Comparison of ENCODE assay signal across 1 cellular context in the genomic region with DNA sequence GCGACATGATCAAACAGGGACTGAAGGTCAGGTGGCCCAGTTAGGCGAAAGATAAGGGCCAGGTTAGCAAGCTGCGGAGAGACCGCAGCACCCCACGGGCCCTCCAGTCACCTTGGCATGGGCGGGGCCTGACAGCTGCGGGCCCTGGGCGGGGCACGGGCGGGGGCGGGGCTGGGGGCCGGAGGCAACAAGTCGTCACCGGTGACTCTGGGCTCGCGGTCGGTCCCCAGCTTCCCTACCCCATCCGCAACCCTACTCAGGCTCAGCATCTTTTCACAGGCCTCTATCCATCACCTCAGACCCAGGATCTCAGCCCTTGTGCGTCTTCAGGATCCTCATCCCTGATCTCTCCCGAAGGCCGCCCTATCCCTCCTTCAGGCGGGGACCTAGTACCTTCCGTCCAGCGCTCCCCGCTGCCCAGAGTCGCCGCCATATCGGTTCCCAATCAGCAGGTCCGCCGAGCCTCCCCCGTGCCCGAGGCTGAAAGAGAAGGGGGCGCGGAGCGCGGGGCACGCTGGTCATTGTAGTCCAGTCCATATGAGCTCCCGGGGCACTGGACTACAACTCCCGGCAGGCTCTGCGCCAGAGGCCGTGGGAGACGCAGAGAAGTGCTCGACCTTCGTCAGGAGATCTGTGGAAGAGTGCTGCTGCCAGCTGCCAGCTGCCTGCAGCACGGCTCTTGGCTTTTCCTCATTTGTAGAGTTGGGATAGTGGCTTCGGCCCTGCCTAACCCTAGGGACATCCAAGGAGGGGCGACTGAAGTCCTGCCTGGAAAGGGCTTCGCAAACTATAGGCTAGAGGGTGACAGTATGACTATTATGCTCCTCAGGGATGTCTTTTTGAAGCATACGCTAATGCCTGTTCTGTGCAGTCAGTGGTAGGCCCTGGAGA.
TF ChIP-seq lines count a peak whose summit lies in the region.

A gene (minus strand): TSS at position 513 of the 891 bp plus-strand sequence. CDS start 80 bp downstream, at position 433.

TF ChIP-seq in HEK293, 187 proteins besides CTCF, POLR2A, EP300 and RAD21 (continued from another document):
- TF ChIP-seq, protein P1, sequence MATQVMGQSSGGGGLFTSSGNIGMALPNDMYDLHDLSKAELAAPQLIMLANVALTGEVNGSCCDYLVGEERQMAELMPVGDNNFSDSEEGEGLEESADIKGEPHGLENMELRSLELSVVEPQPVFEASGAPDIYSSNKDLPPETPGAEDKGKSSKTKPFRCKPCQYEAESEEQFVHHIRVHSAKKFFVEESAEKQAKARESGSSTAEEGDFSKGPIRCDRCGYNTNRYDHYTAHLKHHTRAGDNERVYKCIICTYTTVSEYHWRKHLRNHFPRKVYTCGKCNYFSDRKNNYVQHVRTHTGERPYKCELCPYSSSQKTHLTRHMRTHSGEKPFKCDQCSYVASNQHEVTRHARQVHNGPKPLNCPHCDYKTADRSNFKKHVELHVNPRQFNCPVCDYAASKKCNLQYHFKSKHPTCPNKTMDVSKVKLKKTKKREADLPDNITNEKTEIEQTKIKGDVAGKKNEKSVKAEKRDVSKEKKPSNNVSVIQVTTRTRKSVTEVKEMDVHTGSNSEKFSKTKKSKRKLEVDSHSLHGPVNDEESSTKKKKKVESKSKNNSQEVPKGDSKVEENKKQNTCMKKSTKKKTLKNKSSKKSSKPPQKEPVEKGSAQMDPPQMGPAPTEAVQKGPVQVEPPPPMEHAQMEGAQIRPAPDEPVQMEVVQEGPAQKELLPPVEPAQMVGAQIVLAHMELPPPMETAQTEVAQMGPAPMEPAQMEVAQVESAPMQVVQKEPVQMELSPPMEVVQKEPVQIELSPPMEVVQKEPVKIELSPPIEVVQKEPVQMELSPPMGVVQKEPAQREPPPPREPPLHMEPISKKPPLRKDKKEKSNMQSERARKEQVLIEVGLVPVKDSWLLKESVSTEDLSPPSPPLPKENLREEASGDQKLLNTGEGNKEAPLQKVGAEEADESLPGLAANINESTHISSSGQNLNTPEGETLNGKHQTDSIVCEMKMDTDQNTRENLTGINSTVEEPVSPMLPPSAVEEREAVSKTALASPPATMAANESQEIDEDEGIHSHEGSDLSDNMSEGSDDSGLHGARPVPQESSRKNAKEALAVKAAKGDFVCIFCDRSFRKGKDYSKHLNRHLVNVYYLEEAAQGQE (tag by site-specific recombination; IDR thresholded peaks at IDR 0.05) = peak; percentile 74
- TF ChIP-seq SP7 (tag by site-specific recombination; IDR thresholded peaks at IDR 0.05) = peak; percentile 88
- TF ChIP-seq ZNF341 (tag by site-specific recombination; IDR thresholded peaks at IDR 0.05; ENCODE audit: low read depth) = peak; percentile 93
- TF ChIP-seq ZNF623 (tag by site-specific recombination; IDR thresholded peaks at IDR 0.05) = peak; percentile 32; the same call in 1 of the 2 replicates
- TF ChIP-seq, protein P2, sequence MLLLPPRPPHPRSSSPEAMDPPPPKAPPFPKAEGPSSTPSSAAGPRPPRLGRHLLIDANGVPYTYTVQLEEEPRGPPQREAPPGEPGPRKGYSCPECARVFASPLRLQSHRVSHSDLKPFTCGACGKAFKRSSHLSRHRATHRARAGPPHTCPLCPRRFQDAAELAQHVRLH (tag by site-specific recombination; IDR thresholded peaks at IDR 0.05) = peak; percentile 95
- TF ChIP-seq ZNF19 (tag by site-specific recombination; IDR thresholded peaks at IDR 0.05; ENCODE audit: low read depth) = no peak
- peak; percentile 93 for TF ChIP-seq YY1 (tag by site-specific recombination; IDR thresholded peaks at IDR 0.05)
- no peak for TF ChIP-seq ZNF214 (tag by site-specific recombination; IDR thresholded peaks at IDR 0.05; ENCODE audit: borderline replicate concordance)
- TF ChIP-seq, protein P3, sequence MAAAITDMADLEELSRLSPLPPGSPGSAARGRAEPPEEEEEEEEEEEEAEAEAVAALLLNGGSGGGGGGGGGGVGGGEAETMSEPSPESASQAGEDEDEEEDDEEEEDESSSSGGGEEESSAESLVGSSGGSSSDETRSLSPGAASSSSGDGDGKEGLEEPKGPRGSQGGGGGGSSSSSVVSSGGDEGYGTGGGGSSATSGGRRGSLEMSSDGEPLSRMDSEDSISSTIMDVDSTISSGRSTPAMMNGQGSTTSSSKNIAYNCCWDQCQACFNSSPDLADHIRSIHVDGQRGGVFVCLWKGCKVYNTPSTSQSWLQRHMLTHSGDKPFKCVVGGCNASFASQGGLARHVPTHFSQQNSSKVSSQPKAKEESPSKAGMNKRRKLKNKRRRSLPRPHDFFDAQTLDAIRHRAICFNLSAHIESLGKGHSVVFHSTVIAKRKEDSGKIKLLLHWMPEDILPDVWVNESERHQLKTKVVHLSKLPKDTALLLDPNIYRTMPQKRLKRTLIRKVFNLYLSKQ (tag by site-specific recombination; IDR thresholded peaks at IDR 0.05; ENCODE audit: borderline replicate concordance) = no peak
- no peak for TF ChIP-seq SETDB1 (IDR thresholded peaks at IDR 0.05; ENCODE audit: insufficient read length, low read length)
- TF ChIP-seq SCRT2 (tag by site-specific recombination; IDR thresholded peaks at IDR 0.05) = peak; percentile 99
- TF ChIP-seq MZF1 (tag by site-specific recombination; IDR thresholded peaks at IDR 0.05; ENCODE audit: borderline replicate concordance) = peak; percentile 68; the same call in 1 of the 2 replicates
- TF ChIP-seq ZNF354C (tag by site-specific recombination; IDR thresholded peaks at IDR 0.05; ENCODE audit: borderline replicate concordance, low read depth) = no peak
- TF ChIP-seq ZNF777 (tag by site-specific recombination; IDR thresholded peaks at IDR 0.05; ENCODE audit: borderline replicate concordance) = peak; percentile 83
- peak; percentile 97 for TF ChIP-seq ZXDB (tag by site-specific recombination; IDR thresholded peaks at IDR 0.05)
- no peak for TF ChIP-seq ZNF514 (tag by site-specific recombination; IDR thresholded peaks at IDR 0.05)
- peak; percentile 90 for TF ChIP-seq ZNF501 (tag by site-specific recombination; IDR thresholded peaks at IDR 0.05)
- TF ChIP-seq, protein P4, sequence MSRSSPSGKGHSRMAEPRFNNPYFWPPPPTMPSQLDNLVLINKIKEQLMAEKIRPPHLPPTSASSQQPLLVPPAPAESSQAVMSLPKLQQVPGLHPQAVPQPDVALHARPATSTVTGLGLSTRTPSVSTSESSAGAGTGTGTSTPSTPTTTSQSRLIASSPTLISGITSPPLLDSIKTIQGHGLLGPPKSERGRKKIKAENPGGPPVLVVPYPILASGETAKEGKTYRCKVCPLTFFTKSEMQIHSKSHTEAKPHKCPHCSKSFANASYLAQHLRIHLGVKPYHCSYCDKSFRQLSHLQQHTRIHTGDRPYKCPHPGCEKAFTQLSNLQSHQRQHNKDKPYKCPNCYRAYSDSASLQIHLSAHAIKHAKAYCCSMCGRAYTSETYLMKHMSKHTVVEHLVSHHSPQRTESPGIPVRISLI (tag by site-specific recombination; IDR thresholded peaks at IDR 0.05) = no peak
- TF ChIP-seq ZNF747 (tag by site-specific recombination; IDR thresholded peaks at IDR 0.05) = no peak
- 0 out of 2 replicates have a peak, but pooled peaks have one; percentile 29 for TF ChIP-seq ZSCAN30 (tag by site-specific recombination; IDR thresholded peaks at IDR 0.05)
- no peak for TF ChIP-seq ZNF302 (tag by site-specific recombination; IDR thresholded peaks at IDR 0.05; ENCODE audit: low read depth)
- TF ChIP-seq IKZF3 (tag by site-specific recombination; IDR thresholded peaks at IDR 0.05) = no peak
- no peak for TF ChIP-seq ZNF701 (tag by site-specific recombination; IDR thresholded peaks at IDR 0.05)
- TF ChIP-seq REPIN1 (tag by site-specific recombination; IDR thresholded peaks at IDR 0.05; ENCODE audit: low read depth) = peak; percentile 64; the same call in 1 of the 2 replicates
- peak; percentile 34; the same call in 1 of the 2 replicates for TF ChIP-seq ZNF10 (tag by site-specific recombination; IDR thresholded peaks at IDR 0.05)
- TF ChIP-seq, protein P5, sequence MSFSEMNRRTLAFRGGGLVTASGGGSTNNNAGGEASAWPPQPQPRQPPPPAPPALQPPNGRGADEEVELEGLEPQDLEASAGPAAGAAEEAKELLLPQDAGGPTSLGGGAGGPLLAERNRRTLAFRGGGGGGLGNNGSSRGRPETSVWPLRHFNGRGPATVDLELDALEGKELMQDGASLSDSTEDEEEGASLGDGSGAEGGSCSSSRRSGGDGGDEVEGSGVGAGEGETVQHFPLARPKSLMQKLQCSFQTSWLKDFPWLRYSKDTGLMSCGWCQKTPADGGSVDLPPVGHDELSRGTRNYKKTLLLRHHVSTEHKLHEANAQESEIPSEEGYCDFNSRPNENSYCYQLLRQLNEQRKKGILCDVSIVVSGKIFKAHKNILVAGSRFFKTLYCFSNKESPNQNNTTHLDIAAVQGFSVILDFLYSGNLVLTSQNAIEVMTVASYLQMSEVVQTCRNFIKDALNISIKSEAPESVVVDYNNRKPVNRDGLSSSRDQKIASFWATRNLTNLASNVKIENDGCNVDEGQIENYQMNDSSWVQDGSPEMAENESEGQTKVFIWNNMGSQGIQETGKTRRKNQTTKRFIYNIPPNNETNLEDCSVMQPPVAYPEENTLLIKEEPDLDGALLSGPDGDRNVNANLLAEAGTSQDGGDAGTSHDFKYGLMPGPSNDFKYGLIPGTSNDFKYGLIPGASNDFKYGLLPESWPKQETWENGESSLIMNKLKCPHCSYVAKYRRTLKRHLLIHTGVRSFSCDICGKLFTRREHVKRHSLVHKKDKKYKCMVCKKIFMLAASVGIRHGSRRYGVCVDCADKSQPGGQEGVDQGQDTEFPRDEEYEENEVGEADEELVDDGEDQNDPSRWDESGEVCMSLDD (tag by site-specific recombination; IDR thresholded peaks at IDR 0.05) = peak; percentile 97
- no peak for TF ChIP-seq ZNF37A (tag by site-specific recombination; IDR thresholded peaks at IDR 0.05)
- TF ChIP-seq HOXA7 (CRISPR knock-in tag; IDR thresholded peaks at IDR 0.05; ENCODE audit: borderline replicate concordance) = no peak
- TF ChIP-seq, protein P6, sequence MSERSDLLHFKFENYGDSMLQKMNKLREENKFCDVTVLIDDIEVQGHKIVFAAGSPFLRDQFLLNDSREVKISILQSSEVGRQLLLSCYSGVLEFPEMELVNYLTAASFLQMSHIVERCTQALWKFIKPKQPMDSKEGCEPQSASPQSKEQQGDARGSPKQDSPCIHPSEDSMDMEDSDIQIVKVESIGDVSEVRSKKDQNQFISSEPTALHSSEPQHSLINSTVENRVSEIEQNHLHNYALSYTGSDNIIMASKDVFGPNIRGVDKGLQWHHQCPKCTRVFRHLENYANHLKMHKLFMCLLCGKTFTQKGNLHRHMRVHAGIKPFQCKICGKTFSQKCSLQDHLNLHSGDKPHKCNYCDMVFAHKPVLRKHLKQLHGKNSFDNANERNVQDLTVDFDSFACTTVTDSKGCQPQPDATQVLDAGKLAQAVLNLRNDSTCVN (tag by site-specific recombination; optimal IDR thresholded peaks at IDR 0.05) = peak; percentile 96
- TF ChIP-seq ZNF274 (IDR thresholded peaks at IDR 0.05; ENCODE audit: low read length) = no peak
- no peak for TF ChIP-seq ZNF274 (tag by site-specific recombination; IDR thresholded peaks at IDR 0.05; ENCODE audit: borderline replicate concordance)
- TF ChIP-seq GLIS2 (tag by site-specific recombination; IDR thresholded peaks at IDR 0.05) = peak; percentile 34; the same call in 1 of the 2 replicates
- TF ChIP-seq, protein P7, sequence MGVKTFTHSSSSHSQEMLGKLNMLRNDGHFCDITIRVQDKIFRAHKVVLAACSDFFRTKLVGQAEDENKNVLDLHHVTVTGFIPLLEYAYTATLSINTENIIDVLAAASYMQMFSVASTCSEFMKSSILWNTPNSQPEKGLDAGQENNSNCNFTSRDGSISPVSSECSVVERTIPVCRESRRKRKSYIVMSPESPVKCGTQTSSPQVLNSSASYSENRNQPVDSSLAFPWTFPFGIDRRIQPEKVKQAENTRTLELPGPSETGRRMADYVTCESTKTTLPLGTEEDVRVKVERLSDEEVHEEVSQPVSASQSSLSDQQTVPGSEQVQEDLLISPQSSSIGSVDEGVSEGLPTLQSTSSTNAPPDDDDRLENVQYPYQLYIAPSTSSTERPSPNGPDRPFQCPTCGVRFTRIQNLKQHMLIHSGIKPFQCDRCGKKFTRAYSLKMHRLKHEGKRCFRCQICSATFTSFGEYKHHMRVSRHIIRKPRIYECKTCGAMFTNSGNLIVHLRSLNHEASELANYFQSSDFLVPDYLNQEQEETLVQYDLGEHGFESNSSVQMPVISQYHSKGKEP (tag by site-specific recombination; IDR thresholded peaks at IDR 0.05) = no peak
- TF ChIP-seq ZNF837 (tag by site-specific recombination; IDR thresholded peaks at IDR 0.05) = no peak
- TF ChIP-seq MYNN (tag by site-specific recombination; IDR thresholded peaks at IDR 0.05; ENCODE audit: borderline replicate concordance) = peak; percentile 18; the same call in 1 of the 2 replicates
- TF ChIP-seq ZNF335 (tag by site-specific recombination; conservative IDR thresholded peaks at IDR 0.05) = peak; percentile 99
- peak; percentile 97 for TF ChIP-seq SCRT1 (tag by site-specific recombination; IDR thresholded peaks at IDR 0.05; ENCODE audit: borderline replicate concordance)
- TF ChIP-seq ZNF169 (tag by site-specific recombination; IDR thresholded peaks at IDR 0.05) = no peak
- TF ChIP-seq ZNF76 (tag by site-specific recombination; IDR thresholded peaks at IDR 0.05; ENCODE audit: borderline replicate concordance, low read depth) = peak; percentile 99
- no peak for TF ChIP-seq ZNF555 (tag by site-specific recombination; conservative IDR thresholded peaks at IDR 0.05)
- TF ChIP-seq, protein P8, sequence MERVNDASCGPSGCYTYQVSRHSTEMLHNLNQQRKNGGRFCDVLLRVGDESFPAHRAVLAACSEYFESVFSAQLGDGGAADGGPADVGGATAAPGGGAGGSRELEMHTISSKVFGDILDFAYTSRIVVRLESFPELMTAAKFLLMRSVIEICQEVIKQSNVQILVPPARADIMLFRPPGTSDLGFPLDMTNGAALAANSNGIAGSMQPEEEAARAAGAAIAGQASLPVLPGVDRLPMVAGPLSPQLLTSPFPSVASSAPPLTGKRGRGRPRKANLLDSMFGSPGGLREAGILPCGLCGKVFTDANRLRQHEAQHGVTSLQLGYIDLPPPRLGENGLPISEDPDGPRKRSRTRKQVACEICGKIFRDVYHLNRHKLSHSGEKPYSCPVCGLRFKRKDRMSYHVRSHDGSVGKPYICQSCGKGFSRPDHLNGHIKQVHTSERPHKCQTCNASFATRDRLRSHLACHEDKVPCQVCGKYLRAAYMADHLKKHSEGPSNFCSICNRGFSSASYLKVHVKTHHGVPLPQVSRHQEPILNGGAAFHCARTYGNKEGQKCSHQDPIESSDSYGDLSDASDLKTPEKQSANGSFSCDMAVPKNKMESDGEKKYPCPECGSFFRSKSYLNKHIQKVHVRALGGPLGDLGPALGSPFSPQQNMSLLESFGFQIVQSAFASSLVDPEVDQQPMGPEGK (tag by site-specific recombination; IDR thresholded peaks at IDR 0.05) = peak; percentile 97
- TF ChIP-seq ZNF324 (tag by site-specific recombination; IDR thresholded peaks at IDR 0.05) = peak; percentile 98
- TF ChIP-seq ZNF16 (tag by site-specific recombination; IDR thresholded peaks at IDR 0.05; ENCODE audit: low read depth) = no peak
- TF ChIP-seq ZNF202 (tag by site-specific recombination; IDR thresholded peaks at IDR 0.05; ENCODE audit: borderline replicate concordance) = no peak
